Comparison of ENCODE assay signal across 1 cellular context in the genomic region with DNA sequence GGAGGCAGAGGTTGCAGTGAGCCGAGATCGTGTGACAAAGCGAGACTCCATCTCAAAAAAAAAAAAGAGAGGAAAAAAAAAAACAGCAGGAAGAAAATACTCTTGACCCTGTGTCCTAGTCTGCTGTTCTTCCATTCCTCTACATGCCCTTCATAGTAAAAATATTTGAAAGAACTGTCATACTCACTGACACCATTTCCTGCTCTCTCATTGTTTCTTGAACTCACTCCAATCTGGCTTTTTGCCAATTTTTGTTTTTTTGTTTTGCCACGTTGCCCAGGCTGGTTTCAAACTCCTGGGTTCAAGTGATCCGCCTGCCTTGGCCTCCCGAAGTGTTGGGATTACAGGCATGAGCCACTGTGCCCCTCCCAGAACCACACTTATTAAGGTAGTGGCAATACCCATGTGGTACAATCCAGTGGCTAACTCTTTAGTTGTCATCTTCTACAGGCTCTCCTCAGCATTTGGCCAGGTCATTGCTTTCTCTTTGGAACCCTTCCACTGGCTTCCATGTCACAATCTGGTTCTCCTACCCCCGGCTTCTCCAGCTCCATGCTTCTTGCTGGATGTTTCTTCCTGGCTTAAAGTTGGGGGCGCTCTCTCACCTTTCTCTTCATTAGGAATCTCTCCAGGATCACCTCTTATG.
TF ChIP-seq lines count a peak whose summit lies in the region.

No MANE protein-coding gene starts in this region.

TF ChIP-seq in GM23338, 12 proteins besides CTCF, POLR2A, EP300 and RAD21 (continued from another document):
- TF ChIP-seq, protein P1, sequence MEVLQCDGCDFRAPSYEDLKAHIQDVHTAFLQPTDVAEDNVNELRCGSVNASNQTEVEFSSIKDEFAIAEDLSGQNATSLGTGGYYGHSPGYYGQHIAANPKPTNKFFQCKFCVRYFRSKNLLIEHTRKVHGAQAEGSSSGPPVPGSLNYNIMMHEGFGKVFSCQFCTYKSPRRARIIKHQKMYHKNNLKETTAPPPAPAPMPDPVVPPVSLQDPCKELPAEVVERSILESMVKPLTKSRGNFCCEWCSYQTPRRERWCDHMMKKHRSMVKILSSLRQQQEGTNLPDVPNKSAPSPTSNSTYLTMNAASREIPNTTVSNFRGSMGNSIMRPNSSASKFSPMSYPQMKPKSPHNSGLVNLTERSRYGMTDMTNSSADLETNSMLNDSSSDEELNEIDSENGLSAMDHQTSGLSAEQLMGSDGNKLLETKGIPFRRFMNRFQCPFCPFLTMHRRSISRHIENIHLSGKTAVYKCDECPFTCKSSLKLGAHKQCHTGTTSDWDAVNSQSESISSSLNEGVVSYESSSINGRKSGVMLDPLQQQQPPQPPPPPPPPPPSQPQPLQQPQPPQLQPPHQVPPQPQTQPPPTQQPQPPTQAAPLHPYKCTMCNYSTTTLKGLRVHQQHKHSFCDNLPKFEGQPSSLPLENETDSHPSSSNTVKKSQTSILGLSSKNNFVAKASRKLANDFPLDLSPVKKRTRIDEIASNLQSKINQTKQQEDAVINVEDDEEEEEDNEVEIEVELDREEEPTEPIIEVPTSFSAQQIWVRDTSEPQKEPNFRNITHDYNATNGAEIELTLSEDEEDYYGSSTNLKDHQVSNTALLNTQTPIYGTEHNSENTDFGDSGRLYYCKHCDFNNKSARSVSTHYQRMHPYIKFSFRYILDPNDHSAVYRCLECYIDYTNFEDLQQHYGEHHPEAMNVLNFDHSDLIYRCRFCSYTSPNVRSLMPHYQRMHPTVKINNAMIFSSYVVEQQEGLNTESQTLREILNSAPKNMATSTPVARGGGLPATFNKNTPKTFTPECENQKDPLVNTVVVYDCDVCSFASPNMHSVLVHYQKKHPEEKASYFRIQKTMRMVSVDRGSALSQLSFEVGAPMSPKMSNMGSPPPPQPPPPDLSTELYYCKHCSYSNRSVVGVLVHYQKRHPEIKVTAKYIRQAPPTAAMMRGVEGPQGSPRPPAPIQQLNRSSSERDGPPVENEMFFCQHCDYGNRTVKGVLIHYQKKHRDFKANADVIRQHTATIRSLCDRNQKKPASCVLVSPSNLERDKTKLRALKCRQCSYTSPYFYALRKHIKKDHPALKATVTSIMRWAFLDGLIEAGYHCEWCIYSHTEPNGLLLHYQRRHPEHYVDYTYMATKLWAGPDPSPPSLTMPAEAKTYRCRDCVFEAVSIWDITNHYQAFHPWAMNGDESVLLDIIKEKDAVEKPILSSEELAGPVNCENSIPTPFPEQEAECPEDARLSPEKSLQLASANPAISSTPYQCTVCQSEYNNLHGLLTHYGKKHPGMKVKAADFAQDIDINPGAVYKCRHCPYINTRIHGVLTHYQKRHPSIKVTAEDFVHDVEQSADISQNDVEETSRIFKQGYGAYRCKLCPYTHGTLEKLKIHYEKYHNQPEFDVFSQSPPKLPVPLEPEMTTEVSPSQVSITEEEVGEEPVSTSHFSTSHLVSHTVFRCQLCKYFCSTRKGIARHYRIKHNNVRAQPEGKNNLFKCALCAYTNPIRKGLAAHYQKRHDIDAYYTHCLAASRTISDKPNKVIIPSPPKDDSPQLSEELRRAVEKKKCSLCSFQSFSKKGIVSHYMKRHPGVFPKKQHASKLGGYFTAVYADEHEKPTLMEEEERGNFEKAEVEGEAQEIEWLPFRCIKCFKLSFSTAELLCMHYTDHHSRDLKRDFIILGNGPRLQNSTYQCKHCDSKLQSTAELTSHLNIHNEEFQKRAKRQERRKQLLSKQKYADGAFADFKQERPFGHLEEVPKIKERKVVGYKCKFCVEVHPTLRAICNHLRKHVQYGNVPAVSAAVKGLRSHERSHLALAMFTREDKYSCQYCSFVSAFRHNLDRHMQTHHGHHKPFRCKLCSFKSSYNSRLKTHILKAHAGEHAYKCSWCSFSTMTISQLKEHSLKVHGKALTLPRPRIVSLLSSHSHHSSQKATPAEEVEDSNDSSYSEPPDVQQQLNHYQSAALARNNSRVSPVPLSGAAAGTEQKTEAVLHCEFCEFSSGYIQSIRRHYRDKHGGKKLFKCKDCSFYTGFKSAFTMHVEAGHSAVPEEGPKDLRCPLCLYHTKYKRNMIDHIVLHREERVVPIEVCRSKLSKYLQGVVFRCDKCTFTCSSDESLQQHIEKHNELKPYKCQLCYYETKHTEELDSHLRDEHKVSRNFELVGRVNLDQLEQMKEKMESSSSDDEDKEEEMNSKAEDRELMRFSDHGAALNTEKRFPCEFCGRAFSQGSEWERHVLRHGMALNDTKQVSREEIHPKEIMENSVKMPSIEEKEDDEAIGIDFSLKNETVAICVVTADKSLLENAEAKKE (CRISPR knock-in tag; IDR thresholded peaks at IDR 0.05), result no peak
- TF ChIP-seq ZNF114 (CRISPR knock-in tag; IDR thresholded peaks at IDR 0.05), result no peak
- no peak for TF ChIP-seq EZH2 (IDR thresholded peaks at IDR 0.05; ENCODE audit: low read depth, unreplicated experiment)
- no peak for TF ChIP-seq ZNF331 (CRISPR knock-in tag; IDR thresholded peaks at IDR 0.05; ENCODE audit: low read depth)
- TF ChIP-seq JUNB (IDR thresholded peaks at IDR 0.05; ENCODE audit: unreplicated experiment), result no peak
- TF ChIP-seq, protein P2, sequence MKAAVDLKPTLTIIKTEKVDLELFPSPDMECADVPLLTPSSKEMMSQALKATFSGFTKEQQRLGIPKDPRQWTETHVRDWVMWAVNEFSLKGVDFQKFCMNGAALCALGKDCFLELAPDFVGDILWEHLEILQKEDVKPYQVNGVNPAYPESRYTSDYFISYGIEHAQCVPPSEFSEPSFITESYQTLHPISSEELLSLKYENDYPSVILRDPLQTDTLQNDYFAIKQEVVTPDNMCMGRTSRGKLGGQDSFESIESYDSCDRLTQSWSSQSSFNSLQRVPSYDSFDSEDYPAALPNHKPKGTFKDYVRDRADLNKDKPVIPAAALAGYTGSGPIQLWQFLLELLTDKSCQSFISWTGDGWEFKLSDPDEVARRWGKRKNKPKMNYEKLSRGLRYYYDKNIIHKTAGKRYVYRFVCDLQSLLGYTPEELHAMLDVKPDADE (IDR thresholded peaks at IDR 0.05), result no peak
- TF ChIP-seq NANOG (IDR thresholded peaks at IDR 0.05; ENCODE audit: borderline replicate concordance), result no peak
- no peak for TF ChIP-seq CREB1 (CRISPR knock-in tag; IDR thresholded peaks at IDR 0.05; ENCODE audit: low read depth)
- TF ChIP-seq, protein P3, sequence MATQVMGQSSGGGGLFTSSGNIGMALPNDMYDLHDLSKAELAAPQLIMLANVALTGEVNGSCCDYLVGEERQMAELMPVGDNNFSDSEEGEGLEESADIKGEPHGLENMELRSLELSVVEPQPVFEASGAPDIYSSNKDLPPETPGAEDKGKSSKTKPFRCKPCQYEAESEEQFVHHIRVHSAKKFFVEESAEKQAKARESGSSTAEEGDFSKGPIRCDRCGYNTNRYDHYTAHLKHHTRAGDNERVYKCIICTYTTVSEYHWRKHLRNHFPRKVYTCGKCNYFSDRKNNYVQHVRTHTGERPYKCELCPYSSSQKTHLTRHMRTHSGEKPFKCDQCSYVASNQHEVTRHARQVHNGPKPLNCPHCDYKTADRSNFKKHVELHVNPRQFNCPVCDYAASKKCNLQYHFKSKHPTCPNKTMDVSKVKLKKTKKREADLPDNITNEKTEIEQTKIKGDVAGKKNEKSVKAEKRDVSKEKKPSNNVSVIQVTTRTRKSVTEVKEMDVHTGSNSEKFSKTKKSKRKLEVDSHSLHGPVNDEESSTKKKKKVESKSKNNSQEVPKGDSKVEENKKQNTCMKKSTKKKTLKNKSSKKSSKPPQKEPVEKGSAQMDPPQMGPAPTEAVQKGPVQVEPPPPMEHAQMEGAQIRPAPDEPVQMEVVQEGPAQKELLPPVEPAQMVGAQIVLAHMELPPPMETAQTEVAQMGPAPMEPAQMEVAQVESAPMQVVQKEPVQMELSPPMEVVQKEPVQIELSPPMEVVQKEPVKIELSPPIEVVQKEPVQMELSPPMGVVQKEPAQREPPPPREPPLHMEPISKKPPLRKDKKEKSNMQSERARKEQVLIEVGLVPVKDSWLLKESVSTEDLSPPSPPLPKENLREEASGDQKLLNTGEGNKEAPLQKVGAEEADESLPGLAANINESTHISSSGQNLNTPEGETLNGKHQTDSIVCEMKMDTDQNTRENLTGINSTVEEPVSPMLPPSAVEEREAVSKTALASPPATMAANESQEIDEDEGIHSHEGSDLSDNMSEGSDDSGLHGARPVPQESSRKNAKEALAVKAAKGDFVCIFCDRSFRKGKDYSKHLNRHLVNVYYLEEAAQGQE (IDR thresholded peaks at IDR 0.05; ENCODE audit: unreplicated experiment), result no peak
- no peak for TF ChIP-seq EZH2phosphoT487 (IDR thresholded peaks at IDR 0.05; ENCODE audit: unreplicated experiment)
